ENCODE assay signal across 18 cellular contexts in the genomic region with DNA sequence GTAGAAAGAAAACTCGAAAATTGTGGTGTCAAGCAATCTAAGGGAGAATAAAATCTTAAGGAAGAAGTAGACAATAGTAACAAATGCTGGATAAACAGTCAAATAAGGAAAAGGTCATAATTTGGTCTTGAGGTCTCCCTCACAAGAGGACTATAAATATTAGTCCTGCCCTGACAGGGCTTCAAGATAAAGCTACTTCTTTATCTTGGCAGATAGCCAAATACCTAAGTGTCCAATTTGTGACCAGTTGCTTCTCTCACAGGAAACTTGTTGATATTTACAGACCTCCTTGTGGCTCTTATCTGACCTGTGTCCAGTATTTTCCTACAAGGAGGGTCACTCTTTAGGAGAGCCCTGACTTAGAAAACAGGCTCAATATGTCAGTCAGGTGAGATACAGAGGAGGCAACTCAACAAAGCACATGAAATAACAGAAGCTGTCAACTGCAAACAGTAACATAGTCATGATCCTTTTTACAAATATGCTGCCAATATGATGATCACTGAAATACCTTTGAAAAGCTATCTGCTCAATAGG.
"Had no signal": no experiment of that assay in that cellular context is flagged by ENCODE, and none has a peak within 500 bp of the region (broad histone marks: within the 10 kb centered on the region; RNA-seq: fewer than 3 reads in every experiment).

No MANE protein-coding gene starts in this region.

- H3K4me1 Mint-ChIP-seq: activated naive CD8-positive, alpha-beta T cell treated with anti-CD3 and anti-CD28 coated beads for 36 hours; memory B cell; naive thymus-derived CD4-positive, alpha-beta T cell; stimulated activated memory B cell treated with anti-CD40 and anti-IgM and Interleukin-4, amounts not matched to agents 10 μg/mL and 1 μg/mL and 100 μg/mL, for 72 hours had no signal

- H3K27me3 ChIP-seq: gastrocnemius medialis had no signal

- H3K36me3 Mint-ChIP-seq: activated naive CD8-positive, alpha-beta T cell treated with anti-CD3 and anti-CD28 coated beads for 36 hours; brain; memory B cell; naive thymus-derived CD4-positive, alpha-beta T cell; stimulated activated memory B cell treated with anti-CD40 and anti-IgM and Interleukin-4, amounts not matched to agents 10 μg/mL and 1 μg/mL and 100 μg/mL, for 72 hours had no signal

- H3K4me3 ChIP-seq: gastrocnemius medialis, mucosa of descending colon had no signal

- H3K9me3 ChIP-seq: gastrocnemius medialis, mucosa of descending colon had no signal

- H3K27me3 Mint-ChIP-seq: activated naive CD8-positive, alpha-beta T cell treated with anti-CD3 and anti-CD28 coated beads for 36 hours; brain; effector memory CD8-positive, alpha-beta T cell; memory B cell; naive thymus-derived CD4-positive, alpha-beta T cell; stimulated activated memory B cell treated with anti-CD40 and anti-IgM and Interleukin-4, amounts not matched to agents 10 μg/mL and 1 μg/mL and 100 μg/mL, for 72 hours had no signal

- H3K9me3 Mint-ChIP-seq: activated naive CD8-positive, alpha-beta T cell treated with anti-CD3 and anti-CD28 coated beads for 36 hours; brain; effector memory CD8-positive, alpha-beta T cell; memory B cell; stimulated activated memory B cell treated with anti-CD40 and anti-IgM and Interleukin-4, amounts not matched to agents 10 μg/mL and 1 μg/mL and 100 μg/mL, for 72 hours had no signal

- H3K27ac Mint-ChIP-seq: activated naive CD8-positive, alpha-beta T cell treated with anti-CD3 and anti-CD28 coated beads for 36 hours; brain; effector memory CD8-positive, alpha-beta T cell; memory B cell; naive thymus-derived CD4-positive, alpha-beta T cell; stimulated activated memory B cell treated with anti-CD40 and anti-IgM and Interleukin-4, amounts not matched to agents 10 μg/mL and 1 μg/mL and 100 μg/mL, for 72 hours had no signal

- H3K27ac ChIP-seq: epithelial cell of prostate, gastrocnemius medialis, parathyroid adenoma had no signal

- ATAC-seq: activated CD4-positive, CD25-positive, alpha-beta regulatory T cell treated with anti-CD3 and anti-CD28 coated beads, Interleukin-2, amount 50 U/mL, for 24 hours; effector memory CD8-positive, alpha-beta T cell; gastrocnemius medialis; left lobe of liver; mucosa of descending colon; naive thymus-derived CD4-positive, alpha-beta T cell had no signal

- H3K4me1 ChIP-seq: gastrocnemius medialis, parathyroid adenoma had no signal

- DNase-seq: activated CD4-positive, alpha-beta T cell treated with anti-CD3 and anti-CD28 coated beads, Interleukin-2, amount 50 U/mL, for 1 hour; activated CD8-positive, alpha-beta memory T cell treated with anti-CD3 and anti-CD28 coated beads for 24 hours; activated gamma-delta T cell treated with Interleukin-2 at 50 U/mL for 16 hours; activated naive CD8-positive, alpha-beta T cell treated with anti-CD3 and anti-CD28 coated beads for 36 hours; amygdala; cerebellar nuclear complex; effector memory CD8-positive, alpha-beta T cell; gastrocnemius medialis; mucosa of descending colon; naive thymus-derived CD4-positive, alpha-beta T cell; stimulated activated CD4-positive, alpha-beta T cell treated with anti-CD3 and anti-CD28 coated beads, Interleukin-2, amount 100 ng/mL, for 48 hours had no signal

- H3K36me3 ChIP-seq: gastrocnemius medialis had no signal

- H3K4me3 Mint-ChIP-seq: activated naive CD8-positive, alpha-beta T cell treated with anti-CD3 and anti-CD28 coated beads for 36 hours; brain; effector memory CD8-positive, alpha-beta T cell; memory B cell; naive thymus-derived CD4-positive, alpha-beta T cell; stimulated activated memory B cell treated with anti-CD40 and anti-IgM and Interleukin-4, amounts not matched to agents 10 μg/mL and 1 μg/mL and 100 μg/mL, for 72 hours had no signal
